In genomic region chr10:68208424-68209042, GRCh38 we compare ENCODE assay signal across 8 cellular contexts. TPM values are rescaled to one million over a fixed set of nuclear protein-coding genes. Genes with fewer than 3 reads are reported as not detected.
A peak's percentile ranks its signal among the peaks of the same experiment; 100 is the strongest.
DNase-seq lines count a peak whose midpoint lies in the region; ATAC-seq and TF ChIP-seq lines count a peak whose summit lies in the region.

No MANE protein-coding gene starts in this region.

- peak overlapping the region; percentile 70 for H2AFZ ChIP-seq in GM23248

- no peaks in the 10 kb centered on the region for H3K36me3 Mint-ChIP-seq in activated CD8-positive, alpha-beta T cell treated with anti-CD3 and anti-CD28 coated beads, Interleukin-2, amount 10 ng/mL, durations not matched to agents 7 days and 5 days (ENCODE audit: low read depth)

- no peak overlapping the region for H3K27ac Mint-ChIP-seq in activated CD8-positive, alpha-beta T cell treated with anti-CD3 and anti-CD28 coated beads, Interleukin-2, amount 10 ng/mL, durations not matched to agents 7 days and 5 days

- intact Hi-C loops in transverse colon (cut with DNase I; ENCODE audit: low total_unique reads): no loop called here
- intact Hi-C loops in esophagus muscularis mucosa (cut with DNase I): no loop called here

- ATAC-seq in activated CD8-positive, alpha-beta T cell treated with anti-CD3 and anti-CD28 coated beads, Interleukin-2, amount 10 ng/mL, durations not matched to agents 7 days and 5 days: no peak

- no peaks in the 10 kb centered on the region for H3K9me2 ChIP-seq in GM23248 (ENCODE audit: insufficient read depth)

- H3K27me3 Mint-ChIP-seq in activated CD8-positive, alpha-beta T cell treated with anti-CD3 and anti-CD28 coated beads, Interleukin-2, amount 10 ng/mL, durations not matched to agents 7 days and 5 days (ENCODE audit: low read depth): peaks cover 21% of the 10 kb centered on the region

- 0 out of 2 replicates have a peak overlapping the region, but pooled peaks have one; percentile 31 for H3K9ac ChIP-seq in GM23248

- TF ChIP-seq CTCF in transverse colon (IDR thresholded peaks at IDR 0.05) (peak; percentile 29 to 63 (median 43)), esophagus muscularis mucosa (IDR thresholded peaks at IDR 0.05) (peak in 1 of 3 experiments; percentile 5)

- TF ChIP-seq POLR2A in transverse colon (IDR thresholded peaks at IDR 0.05): no peak
- no peak for TF ChIP-seq POLR2A in esophagus muscularis mucosa (IDR thresholded peaks at IDR 0.05; ENCODE audit: low read depth)

- no peak overlapping the region for H3K4me2 ChIP-seq in GM23248 (ENCODE audit: unreplicated experiment)

- H3K36me3 ChIP-seq in GM23248 (ENCODE audit: low read depth) (no peaks in the 10 kb centered on the region), transverse colon (no peaks in the 10 kb centered on the region), esophagus muscularis mucosa (peaks cover 0 to 62% (median 0%) of the 10 kb centered on the region in 4 donors)

- CTCF ChIA-PET in activated CD8-positive, alpha-beta T cell treated with anti-CD3 and anti-CD28 coated beads, Interleukin-2, amount 10 ng/mL, durations not matched to agents 7 days and 5 days (lab: Charles Lee): interaction anchor here (0.7 to 1.7 kb wide), 3 partner anchors 93 to 353 kb away, joined by 3 to 5 read pairs (median 3); no protein-coding TSS in a partner anchor

- H3K4me1 ChIP-seq in GM23248 (ENCODE audit: insufficient read depth) (peaks cover 4% of the 10 kb centered on the region; the same call in 1 of the 2 replicates), transverse colon (no peaks in the 10 kb centered on the region), esophagus muscularis mucosa (no peaks in the 10 kb centered on the region)

- H3K4me3 Mint-ChIP-seq in activated CD8-positive, alpha-beta T cell treated with anti-CD3 and anti-CD28 coated beads, Interleukin-2, amount 10 ng/mL, durations not matched to agents 7 days and 5 days: no peak overlapping the region

- 0 out of 2 replicates have a peak, but pooled peaks cover 26% of the 10 kb centered on the region for H3F3A ChIP-seq in GM23248 (ENCODE audit: insufficient read depth)

- H3K27me3 ChIP-seq in GM23248 (replicated peaks; ENCODE audit: insufficient read depth) (no peaks in the 10 kb centered on the region), transverse colon (no peaks in the 10 kb centered on the region), esophagus muscularis mucosa (no peaks in the 10 kb centered on the region)

- DNase-seq in DMS53 treated with DMSO at 0.1 percent for 48 hours (lab: John Stamatoyannopoulos, UW; ENCODE audit: unreplicated experiment) (peak; percentile 43), GM23248 (peak; percentile 81), NCI-H2227 treated with DMSO at 0.1 percent for 48 hours (lab: John Stamatoyannopoulos, UW) (peak; percentile 23), iPS-NIHi11 (ENCODE audit: low spot score) (peak; percentile 80), transverse colon (peak; percentile 71), esophagus muscularis mucosa (ENCODE audit: extremely low spot score) (no peak)
- peak; percentile 26 for DNase-seq in activated CD8-positive, alpha-beta T cell treated with anti-CD3 and anti-CD28 coated beads, Interleukin-2, amount 10 ng/mL, durations not matched to agents 7 days and 5 days
- no peak for DNase-seq in activated CD8-positive, alpha-beta memory T cell treated with anti-CD3 and anti-CD28 coated beads, Interleukin-2, amount 50 U/mL, for 48 hours

- H4K20me1 ChIP-seq in GM23248 (ENCODE audit: insufficient read depth): no peaks in the 10 kb centered on the region

- no peak overlapping the region for H3K4me3 ChIP-seq in GM23248
- no peak overlapping the region for H3K4me3 ChIP-seq in transverse colon
- H3K4me3 ChIP-seq in esophagus muscularis mucosa: no peak overlapping the region

- POLR2A ChIA-PET in activated CD8-positive, alpha-beta T cell treated with anti-CD3 and anti-CD28 coated beads, Interleukin-2, amount 10 ng/mL, durations not matched to agents 7 days and 5 days (lab: Charles Lee): no interaction called here

- WGBS in GM23248 (ENCODE audit: low coverage in 1 of 2, low lambda C conversion rate in 2 of 2, missing lambda C conversion rate in 2 of 2), 2 experiments: 45% methylated on average over 10 of the region's 10 CpGs
- WGBS in transverse colon (ENCODE audit: low coverage in 1 of 2), 2 donors: 45 to 68% methylated on average over 4 to 10 of the region's 10 CpGs
- 66% methylated on average over 10 of the region's 10 CpGs for WGBS in esophagus muscularis mucosa

- TF ChIP-seq EP300 in transverse colon (IDR thresholded peaks at IDR 0.05; ENCODE audit: low read depth) (no peak), esophagus muscularis mucosa (IDR thresholded peaks at IDR 0.05) (no peak)

- in situ Hi-C loops in GM23248 (cut with MboI): loop anchor here (5.0 kb wide), 1 partner anchor 131 kb away; the partner anchor contains the start of gene HERC4
- in situ Hi-C loops in transverse colon (cut with MboI; ENCODE audit: low pct_ligation_motif_present in 1 of 4, low pct_unique_long_range_greater_than_20kb in 1 of 4, low sequenced_read_pairs in 3 of 4): no loop called here

- H3K4me1 Mint-ChIP-seq in activated CD8-positive, alpha-beta T cell treated with anti-CD3 and anti-CD28 coated beads, Interleukin-2, amount 10 ng/mL, durations not matched to agents 7 days and 5 days (ENCODE audit: low read depth): no peaks in the 10 kb centered on the region

- H3K9me3 ChIP-seq in GM23248 (ENCODE audit: low read depth) (no peaks in the 10 kb centered on the region), transverse colon (no peaks in the 10 kb centered on the region), esophagus muscularis mucosa (no peaks in the 10 kb centered on the region)

- H3K27ac ChIP-seq in GM23248 (peak overlapping the region; percentile 5; the same call in 1 of the 2 replicates), transverse colon (no peak overlapping the region), esophagus muscularis mucosa (replicated peaks in 1 of 4) (no peak overlapping the region)

- H3K9me3 Mint-ChIP-seq in activated CD8-positive, alpha-beta T cell treated with anti-CD3 and anti-CD28 coated beads, Interleukin-2, amount 10 ng/mL, durations not matched to agents 7 days and 5 days (ENCODE audit: insufficient read depth): no peaks in the 10 kb centered on the region

- H3K79me2 ChIP-seq in GM23248 (ENCODE audit: insufficient read depth): no peaks in the 10 kb centered on the region

RNA-seq across cellular contexts. Expression of gene ATOH7, which starts 23.4 kb away (rescaled TPM):
- total RNA-seq in GM23248 (2014; rRNA removed; shearing (Covaris generic)): not detected in 2 replicates
- not detected in 2 replicates for polyA plus RNA-seq in GM23248 (2016; fragmentation: Nextera tagmentation; extraction: Ambion mirVana)
- total RNA-seq in activated CD8-positive, alpha-beta T cell treated with anti-CD3 and anti-CD28 coated beads, Interleukin-2, amount 10 ng/mL, durations not matched to agents 7 days and 5 days: not detected
- total RNA-seq in transverse colon (under 1 TPM in 2 of 4 donors, not detected in 2; 0.27 to 0.79 TPM), esophagus muscularis mucosa (not detected)

Comparison
In these comparisons a context has a peak if more than half of its experiments do, and no peak if none do; other contexts are left out.
1. DNase-seq: peak in DMS53 treated with DMSO at 0.1 percent for 48 hours (single experiment), GM23248 (single experiment), NCI-H2227 treated with DMSO at 0.1 percent for 48 hours (single experiment), activated CD8-positive, alpha-beta T cell treated with anti-CD3 and anti-CD28 coated beads, Interleukin-2, amount 10 ng/mL, durations not matched to agents 7 days and 5 days (single experiment), iPS-NIHi11 (single experiment) and transverse colon (single experiment); none in activated CD8-positive, alpha-beta memory T cell treated with anti-CD3 and anti-CD28 coated beads, Interleukin-2, amount 50 U/mL, for 48 hours (single experiment) and esophagus muscularis mucosa (single experiment).